8 cellular contexts compared by ENCODE assay signal in the genomic region with DNA sequence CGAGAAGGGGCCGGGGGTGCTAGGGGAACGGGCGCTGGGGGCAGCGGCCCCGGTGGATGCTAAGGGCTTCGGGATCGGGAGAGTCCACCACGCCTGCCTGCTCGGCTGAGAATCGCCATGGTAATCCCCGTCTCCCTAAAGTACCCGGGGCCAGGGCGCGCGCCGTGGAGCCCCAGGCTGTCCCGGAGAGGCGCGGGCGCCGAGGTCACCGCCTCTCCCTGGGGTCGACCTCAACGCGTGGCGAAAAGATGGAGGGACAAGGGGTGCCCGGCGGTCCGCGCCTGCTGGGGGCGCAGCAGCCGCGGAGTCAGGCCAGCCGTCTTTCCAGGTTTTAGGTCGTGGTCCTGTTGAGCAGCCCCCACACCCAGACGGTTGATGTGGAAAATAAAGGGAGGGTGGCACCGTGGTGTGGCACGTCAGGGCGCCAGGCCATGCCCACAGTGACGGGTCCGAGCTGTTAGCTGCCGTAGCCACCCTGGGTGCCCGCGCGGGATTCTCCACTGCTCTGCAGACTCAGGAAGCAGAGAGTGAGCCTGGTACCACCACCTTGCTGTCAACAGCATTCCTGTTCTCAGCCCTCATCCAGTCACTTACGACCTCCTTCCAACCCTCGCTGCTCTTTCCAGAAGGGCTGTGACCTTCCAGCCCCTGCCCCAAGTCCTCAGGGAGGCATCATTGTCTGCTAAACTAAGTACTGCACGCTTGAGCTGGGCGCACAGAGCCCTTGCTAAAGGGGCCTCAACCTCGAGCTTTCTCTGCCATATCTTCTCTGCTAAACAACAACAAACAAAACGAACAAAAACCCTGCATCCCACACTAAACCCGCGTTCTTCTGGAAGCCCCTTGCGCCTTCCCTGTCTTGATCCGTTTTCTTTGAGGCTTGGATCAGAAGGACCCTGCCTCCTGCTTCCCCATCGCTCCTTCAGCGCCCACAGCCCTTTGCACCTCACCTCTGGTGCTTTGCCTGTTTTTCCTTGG. TPM values are rescaled to one million over a fixed set of nuclear protein-coding genes. Genes with fewer than 3 reads are reported as not detected.
DNase-seq lines count a peak whose midpoint lies in the region; ATAC-seq and TF ChIP-seq lines count a peak whose summit lies in the region.

No MANE protein-coding gene starts in this region.

- POLR2A ChIA-PET in Panc1 (lab: Charles Lee) = interaction anchor here (0.6 to 0.7 kb wide), 2 partner anchors 33 to 225 kb away, joined by 7 to 15 read pairs; no protein-coding TSS in a partner anchor

- no TSS peak for BruUV-seq in Panc1 (replicated peaks; lab: Mats Ljungman, UMichigan)

- peaks cover 36% of the 10 kb centered on the region for H3K27me3 ChIP-seq in GM23338 (ENCODE audit: insufficient read depth)
- no peaks in the 10 kb centered on the region for H3K27me3 ChIP-seq in Panc1 (ENCODE audit: control insufficient read depth, insufficient read depth, low read length)
- H3K27me3 ChIP-seq in lung (ENCODE audit: control insufficient read depth, insufficient read depth) = no peaks in the 10 kb centered on the region
- H3K27me3 ChIP-seq in upper lobe of left lung = no peaks in the 10 kb centered on the region

- peak; percentile 67 for ATAC-seq in GM23338
- peak; percentile 57 for ATAC-seq in Panc1
- ATAC-seq in lung (ENCODE audit: insufficient read depth, low FRiP score) = peak; percentile 14
- peak; percentile 19 to 57 for ATAC-seq in upper lobe of left lung (ENCODE audit: low FRiP score in 2 of 2)

- peak overlapping the region; percentile 87 for H2AFZ ChIP-seq in GM23338

- peak overlapping the region; percentile 92 for H3K4me2 ChIP-seq in GM23338

- H3K9me3 ChIP-seq in Panc1 (ENCODE audit: control insufficient read depth, insufficient read depth, low read depth, low read length) = no peaks in the 10 kb centered on the region
- no peaks in the 10 kb centered on the region for H3K9me3 ChIP-seq in lung (ENCODE audit: control insufficient read depth in 2 of 2, insufficient read depth in 1 of 2, low read length in 1 of 2)
- H3K9me3 ChIP-seq in upper lobe of left lung = no peaks in the 10 kb centered on the region

- no peak for TF ChIP-seq POLR2A in upper lobe of left lung (IDR thresholded peaks at IDR 0.05)

- H3K4me1 ChIP-seq in GM23338 (ENCODE audit: insufficient read depth) (peaks cover 9% of the 10 kb centered on the region), Panc1 (ENCODE audit: control insufficient read depth, insufficient read depth, low read length) (no peaks in the 10 kb centered on the region), lung (ENCODE audit: control insufficient read depth in 2 of 2, insufficient read depth in 2 of 2, low read length in 2 of 2) (peaks cover 0 to 4% of the 10 kb centered on the region in 2 donors), upper lobe of left lung (peaks cover 4 to 18% (median 12%) of the 10 kb centered on the region in 4 donors)

- H3K36me3 ChIP-seq in GM23338 (ENCODE audit: insufficient read depth) (no peaks in the 10 kb centered on the region), Panc1 (ENCODE audit: control insufficient read depth, insufficient read depth, low read length) (no peaks in the 10 kb centered on the region), lung (ENCODE audit: control insufficient read depth in 2 of 2, insufficient read depth in 2 of 2, low read length in 2 of 2) (no peaks in the 10 kb centered on the region), upper lobe of left lung (no peaks in the 10 kb centered on the region)

- H3K27ac Mint-ChIP-seq in GM23338 = no peak overlapping the region

- DNase-seq in COR-L47 (lab: John Stamatoyannopoulos, UW) (peak; percentile 20), GM23338 (ENCODE audit: low spot score) (peak; percentile 69), Panc1 (ENCODE audit: low read depth, low spot score) (no peak), caudate nucleus (lab: John Stamatoyannopoulos, UW) (peak in 10 of 61 donors; percentile 5 to 34 (median 14)), lung (ENCODE audit: low spot score) (no peak), upper lobe of left lung (no peak), SKM-1 (lab: John Stamatoyannopoulos, UW; ENCODE audit: unreplicated experiment) (no peak), cortex of kidney (lab: John Stamatoyannopoulos, UW) (no peak)

- in situ Hi-C loops in Panc1 (cut with HindIII; ENCODE audit: low pct_unique_long_range_greater_than_20kb, low sequenced_read_pairs) = no loop called here

- no peak for TF ChIP-seq EP300 in upper lobe of left lung (IDR thresholded peaks at IDR 0.05)

- H3K36me3 Mint-ChIP-seq in GM23338 (ENCODE audit: low read depth) = no peaks in the 10 kb centered on the region; the same call in 2 of the 3 replicates

- H3K4me3 ChIP-seq in GM23338 (peak overlapping the region; percentile 72), Panc1 (ENCODE audit: low read depth in 2 of 2, low read length in 2 of 2) (peak overlapping the region; percentile 55 to 61), lung (peak overlapping the region; percentile 12), upper lobe of left lung (peak overlapping the region in 3 of 4 donors; percentile 53 to 70 (median 56))

- H3F3A ChIP-seq in GM23338 (replicated peaks; ENCODE audit: low read depth) = peaks cover 15% of the 10 kb centered on the region; the same call in 1 of the 2 replicates

- TF ChIP-seq CTCF in GM23338 (conservative IDR thresholded peaks at IDR 0.05; ENCODE audit: low read depth in 2 of 2) = peak; percentile 32 to 59
- no peak for TF ChIP-seq CTCF in Panc1 (IDR thresholded peaks at IDR 0.05)
- TF ChIP-seq CTCF in lung (IDR thresholded peaks at IDR 0.05; ENCODE audit: control extremely low read depth, extremely low read depth) = no peak
- TF ChIP-seq CTCF in upper lobe of left lung (IDR thresholded peaks at IDR 0.05) = no peak

- H4K20me1 ChIP-seq in GM23338 (replicated peaks; ENCODE audit: insufficient read depth) = no peaks in the 10 kb centered on the region

- intact Hi-C loops in Panc1 (cut with micrococcal nuclease; ENCODE audit: unreplicated experiment) = no loop called here

- CTCF ChIA-PET in Panc1 (lab: Charles Lee) = interaction anchor here (0.6 kb wide), 1 partner anchor 322 kb away, joined by 6 read pairs; no protein-coding TSS in a partner anchor

- H3K27me3 Mint-ChIP-seq in GM23338 (ENCODE audit: insufficient read depth, low read depth, poor library complexity) = peaks cover 30% of the 10 kb centered on the region

- no peak overlapping the region for H3K27ac ChIP-seq in GM23338 (ENCODE audit: low read depth)
- H3K27ac ChIP-seq in Panc1 (ENCODE audit: low read length) = no peak overlapping the region
- H3K27ac ChIP-seq in caudate nucleus (ENCODE audit: low read depth, low read length) = peak overlapping the region; percentile 58
- no peak overlapping the region for H3K27ac ChIP-seq in lung (ENCODE audit: low read depth in 1 of 2, low read length in 1 of 2)
- no peak overlapping the region for H3K27ac ChIP-seq in upper lobe of left lung

- no peaks in the 10 kb centered on the region; the same call in 1 of the 3 replicates for H3K9me3 Mint-ChIP-seq in GM23338

- H3K79me2 ChIP-seq in GM23338 (replicated peaks; ENCODE audit: insufficient read depth) = no peaks in the 10 kb centered on the region

- peaks cover 4% of the 10 kb centered on the region for H3K4me1 Mint-ChIP-seq in GM23338

- 16 to 17% methylated on average over 51 to 58 of the region's 58 CpGs for WGBS in lung, 2 donors
- WGBS in upper lobe of left lung, 2 donors = 21 to 35% methylated on average over 21 to 40 of the region's 58 CpGs

- peak overlapping the region; percentile 69 for H3K4me3 Mint-ChIP-seq in GM23338

- H3K9me2 ChIP-seq in GM23338 (ENCODE audit: insufficient read depth) = no peaks in the 10 kb centered on the region

TF ChIP-seq in GM23338, 12 proteins besides CTCF, POLR2A, EP300 and RAD21 (continues in another document):
- TF ChIP-seq JUNB (IDR thresholded peaks at IDR 0.05; ENCODE audit: unreplicated experiment) (no peak), EZH2 (IDR thresholded peaks at IDR 0.05; ENCODE audit: low read depth, unreplicated experiment) (peak; percentile 25)

RNA-seq across cellular contexts. Expression of a gene that starts 0.7 kb away (rescaled TPM):
- 0.70 TPM in 1 of 2 replicates, not detected in the other for total RNA-seq in GM23338 (2014; rRNA removed; shearing (Covaris generic))
- polyA plus RNA-seq in GM23338 (2016; fragmentation: Nextera tagmentation; extraction: Ambion mirVana) = 1.7 and 2.1 TPM in 2 replicates
- 1.4 TPM for total RNA-seq in Panc1 (2021; ENCODE audit: unreplicated experiment)
- 2.0 TPM for polyA plus RNA-seq in Panc1 (2012; ENCODE audit: insufficient read length)
- 1 to 10 TPM in 1 of 2 donors, under 1 TPM in 1; 0.51 to 3.6 TPM for total RNA-seq in lung
- 1 to 10 TPM; 1.7 to 2.2 TPM for polyA plus RNA-seq in lung
- 1 to 10 TPM in 2 of 6 donors, under 1 TPM in 2, not detected in 2; 0.76 to 3.2 (median 0.94) TPM for total RNA-seq in upper lobe of left lung

Comparison
In these comparisons a context has a peak if more than half of its experiments do, and no peak if none do; other contexts are left out.
1. DNase-seq: peak in COR-L47 (single experiment) and GM23338 (single experiment); none in Panc1 (single experiment), lung (single experiment), upper lobe of left lung (0 of 2), SKM-1 (single experiment) and cortex of kidney (single experiment).
2. ATAC-seq: peak in every context shown above with its lines; median percentile 67 in GM23338; 57 in Panc1; 38 in upper lobe of left lung; 14 in lung.
3. H3K4me3 ChIP-seq: peak in every context shown above with its lines; median percentile 72 in GM23338; 58 in Panc1; 56 in upper lobe of left lung; 12 in lung.
4. CTCF ChIP-seq: peak in GM23338 (2 of 2); none in Panc1 (single experiment), lung (single experiment) and upper lobe of left lung (0 of 6).